25 cellular contexts compared by ENCODE assay signal in the genomic region with DNA sequence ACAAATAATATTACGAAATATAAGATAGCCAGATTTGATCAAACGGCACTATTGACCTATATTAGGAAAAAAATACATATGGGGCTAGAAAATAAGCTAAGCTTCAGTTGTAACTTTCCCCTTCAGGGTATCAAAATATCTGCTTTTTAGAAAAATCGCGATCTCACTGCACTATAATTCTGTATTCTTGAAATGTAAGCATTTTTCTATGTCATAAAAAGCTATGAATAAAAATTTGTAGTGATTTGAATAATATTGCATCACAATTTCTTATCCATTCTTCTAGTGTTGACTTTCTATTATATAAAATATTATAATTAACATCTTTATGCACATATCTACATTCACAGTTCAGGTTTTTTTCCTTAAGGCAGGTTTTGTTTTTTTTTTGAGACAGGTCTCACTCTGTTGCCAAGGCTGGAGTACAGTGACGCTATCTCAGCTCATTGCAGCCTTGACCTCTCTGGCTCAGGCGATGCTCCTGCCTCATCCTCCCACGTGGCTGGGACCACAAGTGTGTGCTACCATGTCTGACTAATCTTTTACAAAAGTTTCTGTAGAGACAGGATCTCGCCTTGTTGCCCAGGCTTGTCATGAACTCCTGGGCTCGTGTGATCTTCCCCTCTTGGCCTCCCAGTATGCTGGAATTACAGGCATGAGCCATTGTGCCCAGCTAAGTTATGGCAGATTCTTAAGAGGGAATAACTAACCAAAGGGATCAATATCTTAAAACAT. TPM values are rescaled to one million over a fixed set of nuclear protein-coding genes. Genes with fewer than 3 reads are reported as not detected.
DNase-seq lines count a peak whose midpoint lies in the region; ATAC-seq and TF ChIP-seq lines count a peak whose summit lies in the region.
"Had no signal": no experiment of that assay in that cellular context is flagged by ENCODE, and none has a peak within 500 bp of the region (broad histone marks: within the 10 kb centered on the region; RNA-seq: fewer than 3 reads in every experiment).

No MANE protein-coding gene starts in this region.

- in situ Hi-C loops in IMR-90 (cut with MboI; ENCODE audit: low sequenced_read_pairs) = loop anchor here (25.0 kb wide), 1 partner anchor 341 kb away; the partner anchor contains the start of gene GOLGA8B

- H3K27ac ChIP-seq in IMR-90 (ENCODE audit: insufficient read depth, low read length) (no peak overlapping the region), foreskin keratinocyte (peak overlapping the region; percentile 66)
- H3K27ac ChIP-seq: RWPE1 had no signal

- H3K79me1 ChIP-seq in IMR-90 (ENCODE audit: low read depth in 1 of 2, low read length in 2 of 2) = no peaks in the 10 kb centered on the region

- no peak overlapping the region for H4K8ac ChIP-seq in IMR-90 (ENCODE audit: low read depth in 2 of 2, low read length in 2 of 2)

- no peak overlapping the region for H3K4me3 Mint-ChIP-seq in activated CD8-positive, alpha-beta T cell treated with anti-CD3 and anti-CD28 coated beads for 36 hours
- H3K4me3 Mint-ChIP-seq in activated CD8-positive, alpha-beta T cell treated with anti-CD3 and anti-CD28 coated beads, Interleukin-2, amount 10 ng/mL, durations not matched to agents 7 days and 5 days = no peak overlapping the region
- H3K4me3 Mint-ChIP-seq: CD14-positive monocyte; CD8-positive, alpha-beta memory T cell had no signal

- no peak for TF ChIP-seq RAD21 in IMR-90 (IDR thresholded peaks at IDR 0.05; ENCODE audit: low read length)

- CTCF ChIA-PET in activated CD8-positive, alpha-beta T cell treated with anti-CD3 and anti-CD28 coated beads for 36 hours (lab: Charles Lee) = interaction anchor here (1.3 kb wide), 1 partner anchor 37 kb away, joined by 3 read pairs; the partner anchor contains the start of gene KATNBL1
- CTCF ChIA-PET in activated CD8-positive, alpha-beta T cell treated with anti-CD3 and anti-CD28 coated beads, Interleukin-2, amount 10 ng/mL, durations not matched to agents 7 days and 5 days (lab: Charles Lee) = interaction anchor here (1.5 to 2.1 kb wide), 2 partner anchors 13 to 121 kb away, joined by 3 to 8 read pairs; partner anchors contain the start of gene LPCAT4
- CTCF ChIA-PET in IMR-90 (lab: Yijun Ruan, JAX) = interaction anchor here (0.5 to 1.1 kb wide), 2 partner anchors 122 to 163 kb away, joined by 3 read pairs; no protein-coding TSS in a partner anchor

- H2AFZ ChIP-seq in IMR-90 (replicated peaks; ENCODE audit: low read length, poor library complexity) = no peak overlapping the region

- DNase-seq in activated CD8-positive, alpha-beta T cell treated with anti-CD3 and anti-CD28 coated beads for 36 hours = no peak
- no peak for DNase-seq in activated CD8-positive, alpha-beta T cell treated with anti-CD3 and anti-CD28 coated beads, Interleukin-2, amount 10 ng/mL, durations not matched to agents 7 days and 5 days
- peak; percentile 59 for DNase-seq in IMR-90
- DNase-seq in amniotic epithelial cell (ENCODE audit: low read depth) = peak; percentile 10
- DNase-seq in foreskin keratinocyte = peak; percentile 79 to 88
- DNase-seq in SK-N-DZ (ENCODE audit: low spot score) = no peak
- DNase-seq: 8988T; ACHN; BE2C; CD8-positive, alpha-beta memory T cell; DMS79 treated with DMSO at 0.1 percent for 48 hours; Kasumi-1; NCI-H1092 treated with DMSO at 0.1 percent for 48 hours; NCI-H1436; NCI-H187; NCI-H2081 treated with DMSO at 0.1 percent for 48 hours; NCI-H2171; NCI-H226; NCI-H510A; NCI-H69; SHP77 had no signal

- dilution Hi-C loops in IMR-90 (cut with HindIII; ENCODE audit: low sequenced_read_pairs, unreplicated experiment) = no loop called here

- H3K18ac ChIP-seq in IMR-90 (ENCODE audit: low read depth, low read length) = no peak overlapping the region

- no peaks in the 10 kb centered on the region for H3K4me1 ChIP-seq in IMR-90 (ENCODE audit: control insufficient read depth, insufficient read depth, low read length)
- H3K4me1 ChIP-seq in foreskin keratinocyte = peaks cover 4% of the 10 kb centered on the region
- H3K4me1 ChIP-seq: BE2C had no signal

- peaks cover 4% of the 10 kb centered on the region; the same call in 1 of the 2 replicates for H3K9me1 ChIP-seq in IMR-90 (ENCODE audit: insufficient read depth, low read length)

- no peak overlapping the region for H2BK120ac ChIP-seq in IMR-90 (ENCODE audit: low read depth, low read length)

- 60% methylated on average over 2 of the region's 9 CpGs; no CpG with 5 or more reads in 1 of the 2 experiments for WGBS in IMR-90 (ENCODE audit: extremely low coverage in 2 of 2, insufficient read length in 1 of 2), 2 experiments

- 0 out of 2 replicates have a peak, but pooled peaks cover 1% of the 10 kb centered on the region for H3K36me3 ChIP-seq in IMR-90 (ENCODE audit: control insufficient read depth, insufficient read depth, low read length)
- H3K36me3 ChIP-seq: BE2C had no signal

- POLR2A ChIA-PET in activated CD8-positive, alpha-beta T cell treated with anti-CD3 and anti-CD28 coated beads for 36 hours (lab: Charles Lee) = no interaction called here
- POLR2A ChIA-PET in activated CD8-positive, alpha-beta T cell treated with anti-CD3 and anti-CD28 coated beads, Interleukin-2, amount 10 ng/mL, durations not matched to agents 7 days and 5 days (lab: Charles Lee) = no interaction called here
- POLR2A ChIA-PET in IMR-90 (lab: Charles Lee; ENCODE audit: unreplicated experiment) = no interaction called here

- H4K5ac ChIP-seq in IMR-90 (ENCODE audit: low read depth, low read length) = no peak overlapping the region

- H2BK5ac ChIP-seq in IMR-90 (ENCODE audit: low read depth, low read length, poor library complexity, severe bottlenecking) = no peak overlapping the region

- H4K20me1 ChIP-seq in IMR-90 (ENCODE audit: insufficient read depth, low read length) = no peaks in the 10 kb centered on the region

- peaks cover 19% of the 10 kb centered on the region for H3K36me3 Mint-ChIP-seq in activated CD8-positive, alpha-beta T cell treated with anti-CD3 and anti-CD28 coated beads for 36 hours (ENCODE audit: low read depth)
- H3K36me3 Mint-ChIP-seq in activated CD8-positive, alpha-beta T cell treated with anti-CD3 and anti-CD28 coated beads, Interleukin-2, amount 10 ng/mL, durations not matched to agents 7 days and 5 days (ENCODE audit: low read depth) = peaks cover 34% of the 10 kb centered on the region

- H3K23ac ChIP-seq in IMR-90 (ENCODE audit: low read depth, low read length) = no peak overlapping the region

- H3K56ac ChIP-seq in IMR-90 (ENCODE audit: extremely low read depth, insufficient read depth, low read length) = no peak overlapping the region

- peaks cover 11% of the 10 kb centered on the region for H3K4me1 Mint-ChIP-seq in activated CD8-positive, alpha-beta T cell treated with anti-CD3 and anti-CD28 coated beads for 36 hours (ENCODE audit: low read depth)
- H3K4me1 Mint-ChIP-seq in activated CD8-positive, alpha-beta T cell treated with anti-CD3 and anti-CD28 coated beads, Interleukin-2, amount 10 ng/mL, durations not matched to agents 7 days and 5 days (ENCODE audit: low read depth) = no peaks in the 10 kb centered on the region
- H3K4me1 Mint-ChIP-seq: CD14-positive monocyte had no signal

- no peak for TF ChIP-seq CTCF in activated CD8-positive, alpha-beta T cell treated with anti-CD3 and anti-CD28 coated beads for 36 hours (IDR thresholded peaks at IDR 0.05)
- no peak for TF ChIP-seq CTCF in IMR-90 (conservative IDR thresholded peaks at IDR 0.05; ENCODE audit: low read depth, low read length)
- TF ChIP-seq CTCF in foreskin keratinocyte (conservative IDR thresholded peaks at IDR 0.05) = no peak

- H3K27me3 ChIP-seq in IMR-90 (ENCODE audit: control insufficient read depth, insufficient read depth, low read length) (no peaks in the 10 kb centered on the region), foreskin keratinocyte (no peaks in the 10 kb centered on the region)
- H3K27me3 ChIP-seq: BE2C had no signal

- H3K9me3 Mint-ChIP-seq in activated CD8-positive, alpha-beta T cell treated with anti-CD3 and anti-CD28 coated beads for 36 hours = no peaks in the 10 kb centered on the region
- no peaks in the 10 kb centered on the region for H3K9me3 Mint-ChIP-seq in activated CD8-positive, alpha-beta T cell treated with anti-CD3 and anti-CD28 coated beads, Interleukin-2, amount 10 ng/mL, durations not matched to agents 7 days and 5 days (ENCODE audit: insufficient read depth)
- H3K9me3 Mint-ChIP-seq: CD14-positive monocyte; CD8-positive, alpha-beta memory T cell had no signal

- H3K27ac Mint-ChIP-seq in activated CD8-positive, alpha-beta T cell treated with anti-CD3 and anti-CD28 coated beads for 36 hours = peak overlapping the region; percentile 28
- no peak overlapping the region for H3K27ac Mint-ChIP-seq in activated CD8-positive, alpha-beta T cell treated with anti-CD3 and anti-CD28 coated beads, Interleukin-2, amount 10 ng/mL, durations not matched to agents 7 days and 5 days

- H3K14ac ChIP-seq in IMR-90 (replicated peaks; ENCODE audit: low read depth, low read length) = no peak overlapping the region

- no peaks in the 10 kb centered on the region for H3K27me3 Mint-ChIP-seq in activated CD8-positive, alpha-beta T cell treated with anti-CD3 and anti-CD28 coated beads for 36 hours
- no peaks in the 10 kb centered on the region for H3K27me3 Mint-ChIP-seq in activated CD8-positive, alpha-beta T cell treated with anti-CD3 and anti-CD28 coated beads, Interleukin-2, amount 10 ng/mL, durations not matched to agents 7 days and 5 days (ENCODE audit: low read depth)
- H3K27me3 Mint-ChIP-seq: CD8-positive, alpha-beta memory T cell had no signal

- no peak overlapping the region for H2BK15ac ChIP-seq in IMR-90 (ENCODE audit: low read depth, low read length)

- H2AK9ac ChIP-seq in IMR-90 (replicated peaks; ENCODE audit: low read depth, low read length, poor library complexity) = no peak overlapping the region

- TF ChIP-seq POLR2A in IMR-90 (IDR thresholded peaks at IDR 0.05; ENCODE audit: low read depth, low read length) = no peak

- no peak for ATAC-seq in activated CD8-positive, alpha-beta T cell treated with anti-CD3 and anti-CD28 coated beads for 36 hours
- ATAC-seq in activated CD8-positive, alpha-beta T cell treated with anti-CD3 and anti-CD28 coated beads, Interleukin-2, amount 10 ng/mL, durations not matched to agents 7 days and 5 days = no peak
- ATAC-seq in IMR-90 (ENCODE audit: low read depth) = no peak
- peak; percentile 85 for ATAC-seq in foreskin keratinocyte
- no peak for ATAC-seq in HG03175 (IDR thresholded peaks at IDR 0.05; ENCODE audit: unreplicated experiment)
- ATAC-seq: Panc1 had no signal

- BruUV-seq in IMR-90 (replicated peaks; lab: Mats Ljungman, UMichigan) = no TSS peak

- no peak overlapping the region for H4K91ac ChIP-seq in IMR-90 (ENCODE audit: insufficient read depth, low read depth, low read length)

- no peak overlapping the region for H3K4ac ChIP-seq in IMR-90 (ENCODE audit: low read depth, low read length)

- no peak overlapping the region for H3K4me3 ChIP-seq in IMR-90 (ENCODE audit: insufficient read depth, low read depth, low read length)

- no peaks in the 10 kb centered on the region for H3K9me3 ChIP-seq in IMR-90 (ENCODE audit: control insufficient read depth, insufficient read depth, low read length)
- H3K9me3 ChIP-seq: BE2C had no signal

- no peak overlapping the region; the same call in 1 of the 2 replicates for H2AK5ac ChIP-seq in IMR-90 (ENCODE audit: low read depth, low read length)

- H3K9ac ChIP-seq in IMR-90 (ENCODE audit: low read depth, low read length) = no peak overlapping the region

- H3K4me2 ChIP-seq in IMR-90 (ENCODE audit: low read depth, low read length) = no peak overlapping the region

- intact Hi-C loops in activated CD8-positive, alpha-beta T cell treated with anti-CD3 and anti-CD28 coated beads for 36 hours (cut with micrococcal nuclease) = no loop called here
- intact Hi-C loops in IMR-90 (cut with micrococcal nuclease) = no loop called here

- no peak overlapping the region for H2BK20ac ChIP-seq in IMR-90 (ENCODE audit: low read depth, low read length)

RNA-seq across cellular contexts. Expression of gene EMC4, which starts 21.6 kb away (rescaled TPM):
- 10 to 100 TPM; 80.6 to 83.0 TPM for total RNA-seq in activated CD8-positive, alpha-beta T cell treated with anti-CD3 and anti-CD28 coated beads for 36 hours
- total RNA-seq in activated CD8-positive, alpha-beta T cell treated with anti-CD3 and anti-CD28 coated beads, Interleukin-2, amount 10 ng/mL, durations not matched to agents 7 days and 5 days = 10 to 100 TPM; 79.0 to 81.9 TPM
- total RNA-seq in IMR-90 (2012; rRNA removed) (189 and 330 TPM in 2 replicates), foreskin keratinocyte (119 and 124 TPM in 2 replicates)
- polyA plus RNA-seq in IMR-90 (2012; rRNA removed) (120 and 148 TPM in 2 replicates), foreskin keratinocyte (146 and 150 TPM in 2 replicates)
- polyA plus RNA-seq in IMR-90 (2012; cell fraction: cytosol; rRNA removed) = 121 and 248 TPM in 2 replicates
- 55.7 and 105 TPM in 2 replicates for polyA plus RNA-seq in IMR-90 (2012; cell fraction: nucleus; rRNA removed; ENCODE audit: low replicate concordance)
- 212 and 269 TPM in 2 replicates for polyA plus RNA-seq in SK-N-DZ (2014; cell fraction: cytosol; rRNA removed)
- polyA plus RNA-seq in SK-N-DZ (2014; cell fraction: nucleus; rRNA removed) = 91.0 and 140 TPM in 2 replicates

RNA-seq across cellular contexts. Expression of gene KATNBL1, which starts 36.5 kb away (rescaled TPM):
- 10 to 100 TPM; 41.6 to 45.5 TPM for total RNA-seq in activated CD8-positive, alpha-beta T cell treated with anti-CD3 and anti-CD28 coated beads for 36 hours
- 10 to 100 TPM; 40.5 to 44.5 TPM for total RNA-seq in activated CD8-positive, alpha-beta T cell treated with anti-CD3 and anti-CD28 coated beads, Interleukin-2, amount 10 ng/mL, durations not matched to agents 7 days and 5 days
- total RNA-seq in IMR-90 (2012; rRNA removed) = 24.0 and 50.5 TPM in 2 replicates
- 14.4 and 17.1 TPM in 2 replicates for polyA plus RNA-seq in IMR-90 (2012; rRNA removed)
- 2.6 and 5.1 TPM in 2 replicates for polyA plus RNA-seq in IMR-90 (2012; cell fraction: cytosol; rRNA removed)
- 7.6 and 33.1 TPM in 2 replicates for polyA plus RNA-seq in IMR-90 (2012; cell fraction: nucleus; rRNA removed; ENCODE audit: low replicate concordance)
- total RNA-seq in foreskin keratinocyte = 40.5 and 46.2 TPM in 2 replicates
- 19.1 and 20.8 TPM in 2 replicates for polyA plus RNA-seq in foreskin keratinocyte
- 66.1 and 82.3 TPM in 2 replicates for polyA plus RNA-seq in SK-N-DZ (2014; cell fraction: cytosol; rRNA removed)
- 115 and 131 TPM in 2 replicates for polyA plus RNA-seq in SK-N-DZ (2014; cell fraction: nucleus; rRNA removed)

Comparison
In these comparisons a context has a peak if more than half of its experiments do, and no peak if none do; other contexts are left out.
1. DNase-seq: peak in IMR-90 (single experiment), amniotic epithelial cell (single experiment) and foreskin keratinocyte (2 of 2); none in activated CD8-positive, alpha-beta T cell treated with anti-CD3 and anti-CD28 coated beads for 36 hours (single experiment), activated CD8-positive, alpha-beta T cell treated with anti-CD3 and anti-CD28 coated beads, Interleukin-2, amount 10 ng/mL, durations not matched to agents 7 days and 5 days (single experiment) and SK-N-DZ (single experiment).